ENCODE assay signal across 11 cellular contexts in genomic region chr9:98811051-98811650, GRCh38. TPM values are rescaled to one million over a fixed set of nuclear protein-coding genes. Genes with fewer than 3 reads are reported as not detected.
A peak's percentile ranks its signal among the peaks of the same experiment; 100 is the strongest.
DNase-seq lines count a peak whose midpoint lies in the region; ATAC-seq, FAIRE-seq and TF ChIP-seq lines count a peak whose summit lies in the region.
"Had no signal": no experiment of that assay in that cellular context is flagged by ENCODE, and none has a peak within 500 bp of the region (broad histone marks: within the 10 kb centered on the region; RNA-seq: fewer than 3 reads in every experiment).

No MANE protein-coding gene starts in this region.

- no peak overlapping the region for H2BK5ac ChIP-seq in neuronal stem cell (ENCODE audit: low read length)

- TF ChIP-seq CTCF in heart right ventricle (IDR thresholded peaks at IDR 0.05) = no peak

- H3K36me3 ChIP-seq in ACC112 (ENCODE audit: insufficient read depth, low read length) (no peaks in the 10 kb centered on the region), neuronal stem cell (replicated peaks in 1 of 2; ENCODE audit: control insufficient read depth in 2 of 2, insufficient read depth in 2 of 2, low read length in 2 of 2) (no peaks in the 10 kb centered on the region), heart right ventricle (no peaks in the 10 kb centered on the region)
- H3K36me3 ChIP-seq: prostate gland had no signal

- H2AFZ ChIP-seq in ACC112 (ENCODE audit: low read length, unreplicated experiment) (no peak overlapping the region), neuronal stem cell (ENCODE audit: low read length) (no peak overlapping the region)

- H3K27ac ChIP-seq in ACC112 (ENCODE audit: low read depth, low read length) (peak overlapping the region; percentile 74), neuronal stem cell (replicated peaks; ENCODE audit: low read length) (no peak overlapping the region), heart right ventricle (no peak overlapping the region)
- H3K27ac ChIP-seq: prostate gland had no signal

- H3K18ac ChIP-seq in neuronal stem cell (ENCODE audit: low read length) = no peak overlapping the region

- peaks cover 6% of the 10 kb centered on the region for H3K9me3 Mint-ChIP-seq in activated naive CD8-positive, alpha-beta T cell treated with anti-CD3 and anti-CD28 coated beads for 36 hours

- H3K4me2 ChIP-seq in neuronal stem cell (ENCODE audit: insufficient read depth, low read length, poor library complexity, severe bottlenecking) = no peak overlapping the region

- no peak overlapping the region for H3K14ac ChIP-seq in neuronal stem cell (ENCODE audit: low read length)

- H3K4ac ChIP-seq in neuronal stem cell (ENCODE audit: low read length) = no peak overlapping the region

- WGBS in neuronal stem cell (ENCODE audit: extremely low coverage in 2 of 2, insufficient read length in 2 of 2, insufficient replicate concordance in 1 of 2), 2 donors = no CpG with 5 or more reads among the region's 2 CpGs
- WGBS in heart right ventricle, 2 donors = 78 to 85% methylated on average over 2 of the region's 2 CpGs

- H3K27me3 Mint-ChIP-seq in activated naive CD8-positive, alpha-beta T cell treated with anti-CD3 and anti-CD28 coated beads for 36 hours = no peaks in the 10 kb centered on the region

- no peak overlapping the region for H2AK5ac ChIP-seq in neuronal stem cell (ENCODE audit: low read depth, low read length)

- no peaks in the 10 kb centered on the region for H3K79me2 ChIP-seq in ACC112 (ENCODE audit: control insufficient read depth, insufficient read depth, low read length, unreplicated experiment)

- intact Hi-C loops in heart right ventricle (cut with DNase I) = no loop called here

- no peak overlapping the region for H4K8ac ChIP-seq in neuronal stem cell (ENCODE audit: low read depth, low read length)

- H2BK12ac ChIP-seq in neuronal stem cell (ENCODE audit: low read length) = no peak overlapping the region

- no peak overlapping the region for H4K91ac ChIP-seq in neuronal stem cell (ENCODE audit: low read depth, low read length, poor library complexity)

- no peak for TF ChIP-seq POLR2A in H54 (IDR thresholded peaks at IDR 0.05; ENCODE audit: low read depth, low read length)

- no peak overlapping the region for H2BK120ac ChIP-seq in neuronal stem cell (ENCODE audit: low read depth, low read length)

- H3K23ac ChIP-seq in neuronal stem cell (ENCODE audit: low read depth, low read length, poor library complexity) = no peak overlapping the region

- H3K27me3 ChIP-seq in ACC112 (ENCODE audit: insufficient read depth, low read length) = no peaks in the 10 kb centered on the region
- peaks cover 0 to 30% (median 0%) of the 10 kb centered on the region in 3 experiments for H3K27me3 ChIP-seq in neuronal stem cell (ENCODE audit: control insufficient read depth in 3 of 3, insufficient read depth in 3 of 3, low read depth in 1 of 3, low read length in 3 of 3)
- peaks cover 5 to 35% (median 22%) of the 10 kb centered on the region in 7 donors for H3K27me3 ChIP-seq in heart right ventricle

- H3K36me3 Mint-ChIP-seq in activated naive CD8-positive, alpha-beta T cell treated with anti-CD3 and anti-CD28 coated beads for 36 hours = peaks cover 11% of the 10 kb centered on the region

- DNase-seq in H54 (ENCODE audit: insufficient read length, low spot score) (peak; percentile 91), glomerular visceral epithelial cell (ENCODE audit: extremely low spot score) (peak; percentile 75), neuronal stem cell (ENCODE audit: low spot score) (no peak), SIG-M5 treated with dmso at 0.1 percent for 504 hours (lab: John Stamatoyannopoulos, UW; ENCODE audit: unreplicated experiment) (no peak), T-helper 9 cell (no peak), heart right ventricle (no peak)
- DNase-seq in activated naive CD8-positive, alpha-beta T cell treated with anti-CD3 and anti-CD28 coated beads for 36 hours = no peak
- DNase-seq: NCI-H2227 treated with DMSO at 0.1 percent for 48 hours had no signal

- H3K9me3 ChIP-seq in neuronal stem cell (replicated peaks in 1 of 2; ENCODE audit: control insufficient read depth in 2 of 2, insufficient read depth in 1 of 2, low read depth in 1 of 2, low read length in 2 of 2) (no peaks in the 10 kb centered on the region), heart right ventricle (no peaks in the 10 kb centered on the region)
- H3K9me3 ChIP-seq: prostate gland had no signal

- no peak overlapping the region for H3K27ac Mint-ChIP-seq in activated naive CD8-positive, alpha-beta T cell treated with anti-CD3 and anti-CD28 coated beads for 36 hours

- H3K4me3 ChIP-seq in ACC112 (ENCODE audit: low read depth, low read length) (peak overlapping the region; percentile 43; the same call in 1 of the 2 replicates), neuronal stem cell (ENCODE audit: low read length in 2 of 2) (no peak overlapping the region), heart right ventricle (no peak overlapping the region)
- H3K4me3 ChIP-seq: prostate gland had no signal

- peaks cover 28% of the 10 kb centered on the region for H3K4me1 ChIP-seq in ACC112 (ENCODE audit: control insufficient read depth, insufficient read depth, low read length, unreplicated experiment)
- peaks cover 16 to 21% of the 10 kb centered on the region in 2 donors for H3K4me1 ChIP-seq in neuronal stem cell (ENCODE audit: control insufficient read depth in 2 of 2, insufficient read depth in 1 of 2, low read depth in 1 of 2, low read length in 2 of 2)
- H3K4me1 ChIP-seq in heart right ventricle = peaks cover 0 to 21% (median 9%) of the 10 kb centered on the region in 9 donors
- H3K4me1 ChIP-seq: prostate gland had no signal

- peak; percentile 92 for FAIRE-seq in H54 (lab: Jason Lieb, UNC)
- FAIRE-seq: H1 had no signal

- peaks cover 34% of the 10 kb centered on the region for H3K4me1 Mint-ChIP-seq in activated naive CD8-positive, alpha-beta T cell treated with anti-CD3 and anti-CD28 coated beads for 36 hours

- peak overlapping the region; percentile 1 for H3K4me3 Mint-ChIP-seq in activated naive CD8-positive, alpha-beta T cell treated with anti-CD3 and anti-CD28 coated beads for 36 hours

- no peak for ATAC-seq in heart right ventricle

- H2BK15ac ChIP-seq in neuronal stem cell (ENCODE audit: low read length) = no peak overlapping the region

- H3K9ac ChIP-seq in neuronal stem cell (ENCODE audit: low read depth, low read length, poor library complexity) = no peak overlapping the region

- H3K79me1 ChIP-seq in neuronal stem cell (ENCODE audit: low read depth, low read length) = no peaks in the 10 kb centered on the region

RNA-seq across cellular contexts. Expression of gene GALNT12, which starts 3.7 kb away (rescaled TPM):
- total RNA-seq in activated naive CD8-positive, alpha-beta T cell treated with anti-CD3 and anti-CD28 coated beads for 36 hours = 10 to 100 TPM in 1 of 2 experiments, 1 to 10 TPM in 1; 9.2 to 10.9 TPM
- 18.8 TPM for polyA plus RNA-seq in neuronal stem cell (2013, experiment 1 of 2)
- 18.5 TPM for polyA plus RNA-seq in neuronal stem cell (2013, experiment 2 of 2)
- total RNA-seq in heart right ventricle = 1 to 10 TPM in 3 of 10 donors, under 1 TPM in 7; 0.25 to 1.3 (median 0.53) TPM
- under 1 TPM; 0.38 to 0.59 TPM for polyA plus RNA-seq in heart right ventricle

RNA-seq across cellular contexts. Expression of gene ANKS6, which starts 14.8 kb away (rescaled TPM):
- 10 to 100 TPM; 17.9 to 21.8 TPM for total RNA-seq in activated naive CD8-positive, alpha-beta T cell treated with anti-CD3 and anti-CD28 coated beads for 36 hours
- polyA plus RNA-seq in neuronal stem cell (2013, experiment 1 of 2) = 31.8 TPM
- 30.2 TPM for polyA plus RNA-seq in neuronal stem cell (2013, experiment 2 of 2)
- 1 to 10 TPM; 3.1 to 5.4 (median 4.1) TPM for total RNA-seq in heart right ventricle
- 1 to 10 TPM; 6.9 to 8.0 TPM for polyA plus RNA-seq in heart right ventricle

Comparison
In these comparisons a context has a peak if more than half of its experiments do, and no peak if none do; other contexts are left out.
1. DNase-seq: peak in H54 (single experiment) and glomerular visceral epithelial cell (single experiment); none in activated naive CD8-positive, alpha-beta T cell treated with anti-CD3 and anti-CD28 coated beads for 36 hours (single experiment), neuronal stem cell (single experiment), SIG-M5 treated with dmso at 0.1 percent for 504 hours (single experiment), T-helper 9 cell (single experiment) and heart right ventricle (0 of 2).
2. RNA of gene GALNT12, which starts 3.7 kb away (total RNA-seq): 9.2 to 10.9 TPM in activated naive CD8-positive, alpha-beta T cell treated with anti-CD3 and anti-CD28 coated beads for 36 hours; 0.25 to 1.3 TPM in heart right ventricle; every median in the first group is over 4 times any median in the second.